Comparison of ENCODE assay signal across 27 cellular contexts in the genomic region with DNA sequence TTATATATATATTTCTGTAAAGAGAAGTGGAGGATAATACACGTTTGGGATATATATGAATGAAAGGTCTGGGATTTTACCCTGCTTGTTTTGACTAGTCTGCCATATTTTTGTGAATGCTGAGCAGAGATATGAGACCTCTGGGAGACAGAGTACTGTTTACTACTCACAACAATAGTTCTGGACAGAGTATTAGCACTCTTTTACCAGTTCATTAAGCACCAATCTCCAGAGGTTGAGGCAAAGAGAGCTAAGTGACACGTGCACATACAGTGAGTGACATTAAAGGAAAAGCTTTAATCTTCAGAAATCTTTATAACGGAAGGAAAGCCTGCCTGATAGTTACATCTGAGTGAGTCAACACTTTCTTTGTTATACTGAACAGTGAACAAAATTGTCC.
"Had no signal": no experiment of that assay in that cellular context is flagged by ENCODE, and none has a peak within 500 bp of the region (broad histone marks: within the 10 kb centered on the region; RNA-seq: fewer than 3 reads in every experiment).

No MANE protein-coding gene starts in this region.

- H3K9me3 ChIP-seq: colonic mucosa, gastrocnemius medialis, heart left ventricle, left lung, ovary, psoas muscle, spleen, testis, tibial artery had no signal

- H3K4me3 ChIP-seq: colonic mucosa, gastrocnemius medialis, heart left ventricle, hepatocyte, left lung, ovary, psoas muscle, skin epidermis, spleen, testis, tibial artery had no signal

- H3K27ac ChIP-seq: colonic mucosa, epithelial cell of prostate, gastrocnemius medialis, heart left ventricle, hepatocyte, left lung, ovary, psoas muscle, skin epidermis, spleen, testis, tibial artery had no signal

- ATAC-seq: esophagus mucosa; gastrocnemius medialis; heart left ventricle; left cardiac atrium; left lung; naive thymus-derived CD4-positive, alpha-beta T cell; psoas muscle; right cardiac atrium; stimulated activated memory B cell treated with anti-CD40 and anti-IgM and Interleukin-4, amounts not matched to agents 10 μg/mL and 1 μg/mL and 100 μg/mL, for 72 hours; stimulated activated naive CD8-positive, alpha-beta T cell treated with anti-CD3 and anti-CD28 coated beads, Interleukin-15, Interleukin-2, amounts not matched to agents 100 U/mL and 50 U/mL, for 24 hours had no signal

- H3K79me2 ChIP-seq: hepatocyte had no signal

- H3K4me2 ChIP-seq: hepatocyte had no signal

- H3K27me3 ChIP-seq: colonic mucosa, gastrocnemius medialis, heart left ventricle, hepatocyte, left lung, ovary, spleen, testis, tibial artery had no signal

- DNase-seq: colonic mucosa; effector CD8-positive, alpha-beta T cell; endodermal cell; foreskin fibroblast; gastrocnemius medialis; heart left ventricle; left cardiac atrium; left lung; mesendoderm; midbrain; naive thymus-derived CD4-positive, alpha-beta T cell; occipital lobe; ovary; posterior cingulate gyrus; psoas muscle; right cardiac atrium; spleen; stimulated activated CD4-positive, alpha-beta T cell treated with anti-CD3 and anti-CD28 coated beads, Interleukin-4, amount 100 ng/mL, for 4 hours; stimulated activated naive CD8-positive, alpha-beta T cell treated with anti-CD3 and anti-CD28 coated beads, Interleukin-15, Interleukin-2, amounts not matched to agents 100 U/mL and 50 U/mL, for 24 hours; substantia nigra; testis; tibial artery had no signal

- H3K4me1 ChIP-seq: colonic mucosa, gastrocnemius medialis, psoas muscle, testis, tibial artery had no signal

- H3K36me3 ChIP-seq: colonic mucosa, gastrocnemius medialis, heart left ventricle, left lung, ovary, spleen, tibial artery had no signal

- H2AFZ ChIP-seq: hepatocyte had no signal
